33 cellular contexts compared by ENCODE assay signal in genomic region chr12:52600941-52601481, GRCh38. TPM values are rescaled to one million over a fixed set of nuclear protein-coding genes. Genes with fewer than 3 reads are reported as not detected.
DNase-seq lines count a peak whose midpoint lies in the region; FAIRE-seq and TF ChIP-seq lines count a peak whose summit lies in the region.
"Had no signal": no experiment of that assay in that cellular context is flagged by ENCODE, and none has a peak within 500 bp of the region (broad histone marks: within the 10 kb centered on the region; RNA-seq: fewer than 3 reads in every experiment).

TSS of gene KRT72 (minus strand) at chr12:52601463. CDS start at chr12:52601452, 11 bp downstream.

- no peaks in the 10 kb centered on the region for H3K23me2 ChIP-seq in H9 (ENCODE audit: insufficient read length, low read depth, low read length, poor library complexity, severe bottlenecking)

- H3K56ac ChIP-seq in H9 (ENCODE audit: insufficient read length, low read depth, low read length): no peak within 1 kb of the TSS

- no peak within 1 kb of the TSS for H2BK15ac ChIP-seq in H9 (ENCODE audit: low read depth, low read length)
- H2BK15ac ChIP-seq in neuronal stem cell (ENCODE audit: low read length): no peak within 1 kb of the TSS

- H3K9ac ChIP-seq in H9 (ENCODE audit: extremely low read depth, insufficient read length, low read length) (no peak within 1 kb of the TSS), endothelial cell of umbilical vein (replicated peaks; ENCODE audit: extremely low read depth, insufficient read depth, low read length) (no peak within 1 kb of the TSS), neuronal stem cell (ENCODE audit: low read depth, low read length, poor library complexity) (no peak within 1 kb of the TSS)

- H2BK120ac ChIP-seq in H9 (ENCODE audit: low read depth, low read length, poor library complexity, severe bottlenecking): no peak within 1 kb of the TSS
- H2BK120ac ChIP-seq in neuronal stem cell (ENCODE audit: low read depth, low read length): no peak within 1 kb of the TSS

- peaks cover 36% of the 10 kb centered on the region for H3K4me1 Mint-ChIP-seq in activated CD4-positive, alpha-beta T cell treated with anti-CD3 and anti-CD28 coated beads, Interleukin-2, amount 10 ng/mL, durations not matched to agents 7 days and 5 days
- peaks cover 13% of the 10 kb centered on the region for H3K4me1 Mint-ChIP-seq in activated CD4-positive, alpha-beta T cell treated with anti-CD3 and anti-CD28 coated beads, Interleukin-2, amount 10 ng/mL, durations not matched to agents 24 days and 14 days
- no peaks in the 10 kb centered on the region for H3K4me1 Mint-ChIP-seq in H9
- H3K4me1 Mint-ChIP-seq: neural crest cell; stimulated activated naive B cell treated with anti-CD40 and anti-IgM and Interleukin-4, amounts not matched to agents 10 μg/mL and 1 μg/mL and 100 μg/mL, for 72 hours had no signal

- H3K14ac ChIP-seq in H9 (ENCODE audit: insufficient read depth, low read length) (no peak within 1 kb of the TSS), neuronal stem cell (ENCODE audit: low read length) (peak within 1 kb of the TSS; percentile 77)

- DNase-seq in activated CD4-positive, alpha-beta T cell treated with anti-CD3 and anti-CD28 coated beads, Interleukin-2, amount 10 ng/mL, durations not matched to agents 7 days and 5 days: no peak
- DNase-seq in activated CD4-positive, alpha-beta T cell treated with anti-CD3 and anti-CD28 coated beads, Interleukin-2, amount 10 ng/mL, durations not matched to agents 24 days and 14 days: no peak
- DNase-seq in H9 (peak; percentile 51), endothelial cell of umbilical vein (ENCODE audit: low read depth, low spot score) (no peak), neuronal stem cell (ENCODE audit: low spot score) (no peak), RWPE1 (ENCODE audit: low spot score) (no peak), HuH-7.5 (ENCODE audit: low spot score) (no peak)
- DNase-seq in activated effector memory CD4-positive, alpha-beta T cell treated with anti-CD3 and anti-CD28 coated beads, Interleukin-2, amount 50 U/mL, for 16 hours: no peak
- DNase-seq: 8988T; activated CD4-positive, alpha-beta T cell treated with anti-CD3 and anti-CD28 coated beads for 1 hour; activated naive CD8-positive, alpha-beta T cell treated with anti-CD3 and anti-CD28 coated beads for 36 hours; CD8-positive, alpha-beta memory T cell; DMS 273 treated with DMSO at 0.1 percent for 48 hours; dorsolateral prefrontal cortex; Karpas-422; mucosa of descending colon; NCI-H1417 treated with DMSO at 0.1 percent for 48 hours; NCI-H2081 treated with DMSO at 0.1 percent for 48 hours; NCI-H345; NCI-H774; stimulated activated CD4-positive, alpha-beta T cell treated with anti-CD3 and anti-CD28 coated beads, Interleukin-12 subunit alpha, Interleukin-12 subunit beta, amount 100 ng/mL, for 4 hours; stimulated activated CD4-positive, alpha-beta T cell treated with anti-CD3 and anti-CD28 coated beads, Interleukin-4, amount 100 ng/mL, for 4 hours; stimulated activated naive B cell treated with anti-CD40 and anti-IgM and Interleukin-4, amounts not matched to agents 10 μg/mL and 1 μg/mL and 100 μg/mL, for 72 hours; T-helper 17 cell; uterus had no signal

- no peak within 1 kb of the TSS for H4K5ac ChIP-seq in H9 (ENCODE audit: insufficient read length, low read depth, low read length)

- no peaks in the 10 kb centered on the region for H3K9me1 ChIP-seq in endothelial cell of umbilical vein (replicated peaks; ENCODE audit: control insufficient read depth, extremely low read depth, insufficient read depth, low read length)

- H3K27ac ChIP-seq in H9 (ENCODE audit: insufficient read length, low read depth, low read length) (no peak within 1 kb of the TSS), endothelial cell of umbilical vein (ENCODE audit: insufficient read depth, low read depth, low read length) (no peak within 1 kb of the TSS), neuronal stem cell (replicated peaks; ENCODE audit: low read length) (no peak within 1 kb of the TSS), RWPE1 (no peak within 1 kb of the TSS)
- H3K27ac ChIP-seq: ascending aorta, dorsolateral prefrontal cortex, uterus had no signal

- no peak within 1 kb of the TSS for H3K27ac Mint-ChIP-seq in activated CD4-positive, alpha-beta T cell treated with anti-CD3 and anti-CD28 coated beads, Interleukin-2, amount 10 ng/mL, durations not matched to agents 7 days and 5 days
- H3K27ac Mint-ChIP-seq in activated CD4-positive, alpha-beta T cell treated with anti-CD3 and anti-CD28 coated beads, Interleukin-2, amount 10 ng/mL, durations not matched to agents 24 days and 14 days: no peak within 1 kb of the TSS
- H3K27ac Mint-ChIP-seq in H9: no peak within 1 kb of the TSS
- H3K27ac Mint-ChIP-seq: activated naive CD8-positive, alpha-beta T cell treated with anti-CD3 and anti-CD28 coated beads for 36 hours; stimulated activated naive B cell treated with anti-CD40 and anti-IgM and Interleukin-4, amounts not matched to agents 10 μg/mL and 1 μg/mL and 100 μg/mL, for 72 hours had no signal

- H3K79me2 ChIP-seq in H9 (ENCODE audit: insufficient read depth, low read length) (no peaks in the 10 kb centered on the region), endothelial cell of umbilical vein (ENCODE audit: control insufficient read depth, insufficient read depth, low read length) (no peaks in the 10 kb centered on the region)

- H3K23ac ChIP-seq in H9 (ENCODE audit: insufficient read length, low read depth, low read length) (no peak within 1 kb of the TSS), neuronal stem cell (ENCODE audit: low read depth, low read length, poor library complexity) (no peak within 1 kb of the TSS)

- H3K9me3 Mint-ChIP-seq in activated CD4-positive, alpha-beta T cell treated with anti-CD3 and anti-CD28 coated beads, Interleukin-2, amount 10 ng/mL, durations not matched to agents 7 days and 5 days: peaks cover 5% of the 10 kb centered on the region
- no peaks in the 10 kb centered on the region for H3K9me3 Mint-ChIP-seq in activated CD4-positive, alpha-beta T cell treated with anti-CD3 and anti-CD28 coated beads, Interleukin-2, amount 10 ng/mL, durations not matched to agents 24 days and 14 days
- no peaks in the 10 kb centered on the region for H3K9me3 Mint-ChIP-seq in H9
- H3K9me3 Mint-ChIP-seq: activated naive CD8-positive, alpha-beta T cell treated with anti-CD3 and anti-CD28 coated beads for 36 hours; CD8-positive, alpha-beta memory T cell; neural crest cell; stimulated activated naive B cell treated with anti-CD40 and anti-IgM and Interleukin-4, amounts not matched to agents 10 μg/mL and 1 μg/mL and 100 μg/mL, for 72 hours had no signal

- H3K27me3 ChIP-seq in H9 (ENCODE audit: insufficient read depth, low read length) (no peaks in the 10 kb centered on the region), endothelial cell of umbilical vein (ENCODE audit: control insufficient read depth in 2 of 2, insufficient read depth in 2 of 2, low read length in 2 of 2) (peaks cover 20 to 39% of the 10 kb centered on the region in 2 experiments), neuronal stem cell (ENCODE audit: control insufficient read depth in 3 of 3, insufficient read depth in 3 of 3, low read depth in 1 of 3, low read length in 3 of 3) (no peaks in the 10 kb centered on the region)

- H3K4me3 ChIP-seq in endothelial cell of umbilical vein (replicated peaks in 1 of 3; ENCODE audit: insufficient read depth in 1 of 3, low read depth in 1 of 3, low read length in 3 of 3): no peak within 1 kb of the TSS
- no peak within 1 kb of the TSS for H3K4me3 ChIP-seq in neuronal stem cell (ENCODE audit: low read length in 2 of 2)
- H3K4me3 ChIP-seq: ascending aorta, mucosa of descending colon, uterus had no signal

- H3K36me3 Mint-ChIP-seq in activated CD4-positive, alpha-beta T cell treated with anti-CD3 and anti-CD28 coated beads, Interleukin-2, amount 10 ng/mL, durations not matched to agents 7 days and 5 days (ENCODE audit: low read depth): peaks cover 2% of the 10 kb centered on the region
- no peaks in the 10 kb centered on the region for H3K36me3 Mint-ChIP-seq in activated CD4-positive, alpha-beta T cell treated with anti-CD3 and anti-CD28 coated beads, Interleukin-2, amount 10 ng/mL, durations not matched to agents 24 days and 14 days (ENCODE audit: low read depth)
- H3K36me3 Mint-ChIP-seq in H9 (ENCODE audit: insufficient read depth in 1 of 3, low read depth in 3 of 3): no peaks in the 10 kb centered on the region
- H3K36me3 Mint-ChIP-seq: activated naive CD8-positive, alpha-beta T cell treated with anti-CD3 and anti-CD28 coated beads for 36 hours; stimulated activated naive B cell treated with anti-CD40 and anti-IgM and Interleukin-4, amounts not matched to agents 10 μg/mL and 1 μg/mL and 100 μg/mL, for 72 hours had no signal

- no peak within 1 kb of the TSS for H3K4me3 Mint-ChIP-seq in activated CD4-positive, alpha-beta T cell treated with anti-CD3 and anti-CD28 coated beads, Interleukin-2, amount 10 ng/mL, durations not matched to agents 7 days and 5 days
- H3K4me3 Mint-ChIP-seq in activated CD4-positive, alpha-beta T cell treated with anti-CD3 and anti-CD28 coated beads, Interleukin-2, amount 10 ng/mL, durations not matched to agents 24 days and 14 days: no peak within 1 kb of the TSS
- no peak within 1 kb of the TSS for H3K4me3 Mint-ChIP-seq in H9
- H3K4me3 Mint-ChIP-seq: activated naive CD8-positive, alpha-beta T cell treated with anti-CD3 and anti-CD28 coated beads for 36 hours; CD8-positive, alpha-beta memory T cell; neural crest cell; stimulated activated naive B cell treated with anti-CD40 and anti-IgM and Interleukin-4, amounts not matched to agents 10 μg/mL and 1 μg/mL and 100 μg/mL, for 72 hours; T-helper 17 cell had no signal

- no peak within 1 kb of the TSS for H2BK20ac ChIP-seq in H9 (ENCODE audit: low read depth, low read length, poor library complexity, severe bottlenecking)

- no TSS peak for BruUV-seq in endothelial cell of umbilical vein (replicated peaks; lab: Mats Ljungman, UMichigan)

- intact Hi-C loops in activated CD4-positive, alpha-beta T cell treated with anti-CD3 and anti-CD28 coated beads, Interleukin-2, amount 10 ng/mL, durations not matched to agents 24 days and 14 days (cut with micrococcal nuclease): no loop called here
- intact Hi-C loops in endothelial cell of umbilical vein (cut with micrococcal nuclease): no loop called here

- TF ChIP-seq POLR2A in endothelial cell of umbilical vein (IDR thresholded peaks at IDR 0.05; ENCODE audit: low read depth, low read length): no peak

- no CpG with 5 or more reads among the region's 48 CpGs for WGBS in H9 (ENCODE audit: extremely low coverage, insufficient read length, low lambda C conversion rate)
- WGBS in neuronal stem cell (ENCODE audit: extremely low coverage in 2 of 2, insufficient read length in 2 of 2, insufficient replicate concordance in 1 of 2), 2 donors: no CpG with 5 or more reads among the region's 48 CpGs

- FAIRE-seq in endothelial cell of umbilical vein (lab: Jason Lieb, UNC): no peak
- FAIRE-seq: GM12892 had no signal

- POLR2A ChIA-PET in activated CD4-positive, alpha-beta T cell treated with anti-CD3 and anti-CD28 coated beads, Interleukin-2, amount 10 ng/mL, durations not matched to agents 7 days and 5 days (lab: Charles Lee): no interaction called here
- POLR2A ChIA-PET in endothelial cell of umbilical vein (lab: Charles Lee) (no interaction called here), RWPE1 (lab: Yijun Ruan, JAX; ENCODE audit: low non-redundant PET) (interaction anchor here (0.6 kb wide), 1 partner anchor 262 kb away, joined by 3 read pairs; no protein-coding TSS in a partner anchor)

- no peak within 1 kb of the TSS for H2AK5ac ChIP-seq in H9 (ENCODE audit: insufficient read length, low read length)
- H2AK5ac ChIP-seq in neuronal stem cell (ENCODE audit: low read depth, low read length): no peak within 1 kb of the TSS

- no peak within 1 kb of the TSS for H2AFZ ChIP-seq in H9 (ENCODE audit: low read length)
- no peak within 1 kb of the TSS for H2AFZ ChIP-seq in endothelial cell of umbilical vein (ENCODE audit: low read depth, low read length)
- no peak within 1 kb of the TSS for H2AFZ ChIP-seq in neuronal stem cell (ENCODE audit: low read length)

- H3K4me2 ChIP-seq in H9 (ENCODE audit: insufficient read depth, insufficient read length, low read length) (no peak within 1 kb of the TSS), endothelial cell of umbilical vein (ENCODE audit: insufficient read depth, low read length) (no peak within 1 kb of the TSS), neuronal stem cell (ENCODE audit: insufficient read depth, low read length, poor library complexity, severe bottlenecking) (no peak within 1 kb of the TSS)

- H3K36me3 ChIP-seq in endothelial cell of umbilical vein (ENCODE audit: control insufficient read depth in 2 of 2, extremely low read depth in 1 of 2, insufficient read depth in 2 of 2, low read length in 2 of 2) (no peaks in the 10 kb centered on the region), neuronal stem cell (replicated peaks in 1 of 2; ENCODE audit: control insufficient read depth in 2 of 2, insufficient read depth in 2 of 2, low read length in 2 of 2) (no peaks in the 10 kb centered on the region)
- H3K36me3 ChIP-seq: ascending aorta, uterus had no signal

- dilution Hi-C loops in endothelial cell of umbilical vein (cut with MboI; ENCODE audit: extremely low pct_ligation_motif_present, low sequenced_read_pairs): no loop called here

- H4K91ac ChIP-seq in H9 (ENCODE audit: insufficient read length, low read depth, low read length): no peak within 1 kb of the TSS
- H4K91ac ChIP-seq in neuronal stem cell (ENCODE audit: low read depth, low read length, poor library complexity): no peak within 1 kb of the TSS

- no peak for TF ChIP-seq CTCF in H9 (conservative IDR thresholded peaks at IDR 0.05)
- TF ChIP-seq CTCF in endothelial cell of umbilical vein (IDR thresholded peaks at IDR 0.05; ENCODE audit: extremely low read depth in 1 of 2, insufficient read depth in 1 of 2, low read depth in 1 of 2, low read length in 2 of 2): no peak
- TF ChIP-seq CTCF in RWPE1 (conservative IDR thresholded peaks at IDR 0.05; ENCODE audit: low read depth): no peak

- no peak within 1 kb of the TSS for H2BK12ac ChIP-seq in H9 (ENCODE audit: insufficient read length, low read depth, low read length)
- H2BK12ac ChIP-seq in neuronal stem cell (ENCODE audit: low read length): no peak within 1 kb of the TSS

- no peaks in the 10 kb centered on the region for H3K9me3 ChIP-seq in H9 (ENCODE audit: control insufficient read depth, low read depth, low read length)
- H3K9me3 ChIP-seq in endothelial cell of umbilical vein (replicated peaks; ENCODE audit: control insufficient read depth, insufficient read depth, low read length): no peaks in the 10 kb centered on the region
- H3K9me3 ChIP-seq in neuronal stem cell (replicated peaks in 1 of 2; ENCODE audit: control insufficient read depth in 2 of 2, insufficient read depth in 1 of 2, low read depth in 1 of 2, low read length in 2 of 2): no peaks in the 10 kb centered on the region
- H3K9me3 ChIP-seq: ascending aorta, mucosa of descending colon, uterus had no signal

- H4K8ac ChIP-seq in H9 (replicated peaks; ENCODE audit: insufficient read length, low read depth, low read length): no peak within 1 kb of the TSS
- H4K8ac ChIP-seq in neuronal stem cell (ENCODE audit: low read depth, low read length): no peak within 1 kb of the TSS

- CTCF ChIA-PET in activated CD4-positive, alpha-beta T cell treated with anti-CD3 and anti-CD28 coated beads, Interleukin-2, amount 10 ng/mL, durations not matched to agents 7 days and 5 days (lab: Charles Lee): no interaction called here
- CTCF ChIA-PET in endothelial cell of umbilical vein (lab: Charles Lee): no interaction called here
- CTCF ChIA-PET in RWPE1 (lab: Yijun Ruan, JAX): no interaction called here

- no peaks in the 10 kb centered on the region for H4K20me1 ChIP-seq in H9 (ENCODE audit: control insufficient read depth, insufficient read depth, insufficient read length)
- no peaks in the 10 kb centered on the region for H4K20me1 ChIP-seq in endothelial cell of umbilical vein (replicated peaks; ENCODE audit: control insufficient read depth, extremely low read depth, insufficient read depth, low read length)

- no peak within 1 kb of the TSS for H2BK5ac ChIP-seq in H9 (ENCODE audit: insufficient read length, low read length)
- peak within 1 kb of the TSS; percentile 45 for H2BK5ac ChIP-seq in neuronal stem cell (ENCODE audit: low read length)

- H3K18ac ChIP-seq in H9 (ENCODE audit: insufficient read length, low read depth, low read length) (no peak within 1 kb of the TSS), neuronal stem cell (ENCODE audit: low read length) (peak within 1 kb of the TSS; percentile 20)

- H3K79me1 ChIP-seq in H9 (ENCODE audit: insufficient read depth, low read depth, low read length, poor library complexity, severe bottlenecking) (no peaks in the 10 kb centered on the region), neuronal stem cell (ENCODE audit: low read depth, low read length) (no peaks in the 10 kb centered on the region)

- no peak within 1 kb of the TSS for H3T11ph ChIP-seq in H9 (ENCODE audit: low read length)

- no peak within 1 kb of the TSS for H3K4ac ChIP-seq in H9 (ENCODE audit: low read depth, low read length)
- H3K4ac ChIP-seq in neuronal stem cell (ENCODE audit: low read length): no peak within 1 kb of the TSS

- H3K27me3 Mint-ChIP-seq in activated CD4-positive, alpha-beta T cell treated with anti-CD3 and anti-CD28 coated beads, Interleukin-2, amount 10 ng/mL, durations not matched to agents 7 days and 5 days: peaks cover 15% of the 10 kb centered on the region
- peaks cover 22% of the 10 kb centered on the region for H3K27me3 Mint-ChIP-seq in activated CD4-positive, alpha-beta T cell treated with anti-CD3 and anti-CD28 coated beads, Interleukin-2, amount 10 ng/mL, durations not matched to agents 24 days and 14 days
- peaks cover 33% of the 10 kb centered on the region for H3K27me3 Mint-ChIP-seq in H9 (ENCODE audit: low read depth)
- H3K27me3 Mint-ChIP-seq: activated naive CD8-positive, alpha-beta T cell treated with anti-CD3 and anti-CD28 coated beads for 36 hours had no signal

- no peaks in the 10 kb centered on the region for H3K4me1 ChIP-seq in H9 (ENCODE audit: insufficient read depth, low read length)
- no peaks in the 10 kb centered on the region for H3K4me1 ChIP-seq in endothelial cell of umbilical vein (ENCODE audit: control insufficient read depth, extremely low read depth, insufficient read depth, low read length)
- H3K4me1 ChIP-seq in neuronal stem cell (ENCODE audit: control insufficient read depth in 2 of 2, insufficient read depth in 1 of 2, low read depth in 1 of 2, low read length in 2 of 2): no peaks in the 10 kb centered on the region
- H3K4me1 ChIP-seq: ascending aorta, uterus had no signal

RNA-seq across cellular contexts. Expression of gene KRT72, which starts in this region (rescaled TPM):
- total RNA-seq in activated CD4-positive, alpha-beta T cell treated with anti-CD3 and anti-CD28 coated beads, Interleukin-2, amount 10 ng/mL, durations not matched to agents 7 days and 5 days: 10 to 100 TPM; 12.3 to 13.0 TPM
- total RNA-seq in activated CD4-positive, alpha-beta T cell treated with anti-CD3 and anti-CD28 coated beads, Interleukin-2, amount 10 ng/mL, durations not matched to agents 24 days and 14 days: 0.09 TPM in 1 of 2 replicates, not detected in the other
- total RNA-seq in H9 (2021) (not detected in 2 replicates), endothelial cell of umbilical vein (not detected in 2 replicates)
- not detected in 2 replicates for polyA plus RNA-seq in endothelial cell of umbilical vein
- polyA plus RNA-seq in endothelial cell of umbilical vein (2011; cell fraction: cytosol; rRNA removed): not detected in 2 replicates
- polyA plus RNA-seq in endothelial cell of umbilical vein (2011; cell fraction: nucleus; rRNA removed): not detected in 2 replicates
- polyA plus RNA-seq in endothelial cell of umbilical vein (2012): not detected in 2 replicates
- not detected in 2 replicates for polyA minus RNA-seq in endothelial cell of umbilical vein
- polyA minus RNA-seq in endothelial cell of umbilical vein (2011; cell fraction: cytosol; rRNA and poly(A)+ RNA removed): not detected
- not detected in 2 replicates for polyA minus RNA-seq in endothelial cell of umbilical vein (2011; cell fraction: nucleus; rRNA and poly(A)+ RNA removed)
- not detected for polyA plus RNA-seq in neuronal stem cell (2013, experiment 1 of 2)
- not detected for polyA plus RNA-seq in neuronal stem cell (2013, experiment 2 of 2)
- total RNA-seq: activated CD8-positive, alpha-beta memory T cell treated with anti-CD3 and anti-CD28 coated beads for 36 hours; ascending aorta; CD8-positive, alpha-beta memory T cell; glomerular endothelial cell; liver; mucosa of descending colon; neural crest cell; posterior vena cava; RPMI7951 had no signal
- polyA plus RNA-seq: CD8-positive, alpha-beta memory T cell; liver had no signal

Comparison
In these comparisons a context has a peak if more than half of its experiments do, and no peak if none do; other contexts are left out.
1. RNA of gene KRT72 (total RNA-seq): 12.3 to 13.0 TPM in activated CD4-positive, alpha-beta T cell treated with anti-CD3 and anti-CD28 coated beads, Interleukin-2, amount 10 ng/mL, durations not matched to agents 7 days and 5 days; 0.09 TPM in activated CD4-positive, alpha-beta T cell treated with anti-CD3 and anti-CD28 coated beads, Interleukin-2, amount 10 ng/mL, durations not matched to agents 24 days and 14 days, not detected in H9 and not detected in endothelial cell of umbilical vein; every median in the first group is over 10 times any median in the second.
2. Peak in DNase-seq in H9; RNA of the gene not detected or under 1 TPM.